ENCODE assay signal across 3 cellular contexts in the genomic region with DNA sequence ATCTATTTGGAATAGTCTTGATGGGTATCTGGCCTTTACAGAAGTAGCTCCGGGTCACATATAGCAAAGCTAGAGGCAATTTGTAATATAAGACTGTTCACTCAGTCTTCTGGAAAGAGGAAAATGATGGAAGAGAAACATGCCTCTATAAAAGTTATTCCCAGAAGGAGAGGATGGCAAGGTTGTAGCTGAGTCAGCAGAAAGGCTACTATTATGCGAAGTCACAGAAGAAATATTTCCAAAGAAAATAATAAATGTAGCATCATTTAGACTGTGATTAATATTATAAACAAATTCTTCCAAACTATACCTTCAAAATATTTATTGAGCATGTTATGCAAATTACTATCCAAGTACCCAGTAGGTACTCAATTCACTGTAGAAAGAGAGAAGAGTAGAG.
TF ChIP-seq lines count a peak whose summit lies in the region.

No MANE protein-coding gene starts in this region.

TF ChIP-seq in A549, 52 proteins besides CTCF, POLR2A, EP300 and RAD21:
- TF ChIP-seq HOXB13 (CRISPR knock-in tag; IDR thresholded peaks at IDR 0.05; ENCODE audit: low read depth), result no peak
- peak; percentile 86 for TF ChIP-seq MAFK (IDR thresholded peaks at IDR 0.05; ENCODE audit: partially characterized antibody)

TF ChIP-seq in IMR-90, 13 proteins besides CTCF, POLR2A, EP300 and RAD21:
- no peak for TF ChIP-seq MXI1 (IDR thresholded peaks at IDR 0.05; ENCODE audit: borderline replicate concordance, low read depth, low read length)
- TF ChIP-seq RFX5 (IDR thresholded peaks at IDR 0.05; ENCODE audit: low read depth, low read length), result no peak
- TF ChIP-seq MAFK (IDR thresholded peaks at IDR 0.05; ENCODE audit: low read depth, low read length), result peak; percentile 93
- TF ChIP-seq BHLHE40 (IDR thresholded peaks at IDR 0.05; ENCODE audit: low read depth, low read length), result no peak

TF ChIP-seq in H1, 55 proteins besides CTCF, POLR2A, EP300 and RAD21:
- peak; percentile 84 for TF ChIP-seq MAFK (IDR thresholded peaks at IDR 0.05; ENCODE audit: low read depth, low read length)
- no peak for TF ChIP-seq ZNF274 (IDR thresholded peaks at IDR 0.05; ENCODE audit: borderline replicate concordance, extremely low read depth, low read length)
TF ChIP-seq in H1: peak in this region for 1.
